In the genomic region with DNA sequence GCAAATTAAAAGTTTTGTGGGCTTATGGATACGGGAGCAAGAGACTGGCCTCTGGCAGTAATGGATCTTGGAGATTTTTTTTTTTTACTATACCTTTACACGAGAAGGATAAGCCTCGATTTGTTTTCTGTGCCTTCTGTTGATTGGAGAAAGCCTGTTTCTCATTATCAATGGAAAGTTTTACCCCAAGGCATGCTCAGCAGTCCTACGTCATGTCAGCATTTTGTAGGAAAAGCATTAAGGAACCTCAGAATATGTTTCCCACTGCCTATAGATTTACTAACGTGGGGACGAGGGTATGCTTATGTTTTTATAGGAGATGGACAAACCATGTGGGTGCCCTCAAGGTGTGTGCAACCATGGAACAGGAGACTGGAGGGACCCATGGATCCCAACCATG, we compare ENCODE assay signal across 18 cellular contexts. TPM values are rescaled to one million over a fixed set of nuclear protein-coding genes. Genes with fewer than 3 reads are reported as not detected.
DNase-seq lines count a peak whose midpoint lies in the region; ATAC-seq, FAIRE-seq and TF ChIP-seq lines count a peak whose summit lies in the region.
"Had no signal": no experiment of that assay in that cellular context is flagged by ENCODE, and none has a peak within 500 bp of the region (broad histone marks: within the 10 kb centered on the region; RNA-seq: fewer than 3 reads in every experiment).

No MANE protein-coding gene starts in this region.

- H3K9me3 ChIP-seq in heart right ventricle (no peaks in the 10 kb centered on the region), A549 (no peaks in the 10 kb centered on the region), duodenal mucosa (ENCODE audit: control insufficient read depth in 1 of 2, low read length in 2 of 2) (no peaks in the 10 kb centered on the region), mucosa of rectum (ENCODE audit: control insufficient read depth in 2 of 2, low read length in 2 of 2) (no peaks in the 10 kb centered on the region)

- H3K9ac ChIP-seq in duodenal mucosa (ENCODE audit: low read depth in 1 of 2, low read length in 2 of 2) (no peak overlapping the region), mucosa of rectum (ENCODE audit: low read depth in 1 of 2, low read length in 2 of 2) (peak overlapping the region; percentile 24 to 62)
- H3K9ac ChIP-seq: BLaER1 treated with 17β-estradiol and CSF1 and Interleukin-3, amounts not matched to agents 10 nM and 100 nM; GM23248 had no signal

- 74 to 76% methylated on average over 6 of the region's 6 CpGs for WGBS in heart right ventricle, 2 donors
- 54% methylated on average over 6 of the region's 6 CpGs for WGBS in A549 (ENCODE audit: missing lambda C conversion rate)

- H3K27ac ChIP-seq in heart right ventricle (peak overlapping the region in 9 of 10 donors; percentile 5 to 79 (median 59)), A549 (no peak overlapping the region), duodenal mucosa (ENCODE audit: low read depth, low read length) (peak overlapping the region; percentile 26), mucosa of rectum (ENCODE audit: low read depth in 2 of 2, low read length in 2 of 2) (peak overlapping the region; percentile 76 to 91)
- H3K27ac ChIP-seq: BLaER1 treated with 17β-estradiol and CSF1 and Interleukin-3, amounts not matched to agents 10 nM and 100 nM; GM23248 had no signal

- H3K27me3 ChIP-seq in heart right ventricle (no peaks in the 10 kb centered on the region), duodenal mucosa (ENCODE audit: control insufficient read depth in 1 of 2, insufficient read depth in 2 of 2, low read length in 2 of 2) (peaks cover 0 to 3% of the 10 kb centered on the region in 2 donors), mucosa of rectum (ENCODE audit: control insufficient read depth in 2 of 2, insufficient read depth in 2 of 2, low read length in 2 of 2) (no peaks in the 10 kb centered on the region)
- H3K27me3 ChIP-seq: BLaER1 treated with 17β-estradiol and CSF1 and Interleukin-3, amounts not matched to agents 10 nM and 100 nM had no signal

- H3K9me3 Mint-ChIP-seq in WTC11 = no peaks in the 10 kb centered on the region

- no peak overlapping the region for H3K4me3 Mint-ChIP-seq in WTC11
- H3K4me3 Mint-ChIP-seq: CD4-positive, CD25-positive, alpha-beta regulatory T cell had no signal

- H3K36me3 ChIP-seq in heart right ventricle = peaks cover 0 to 9% (median 0%) of the 10 kb centered on the region in 9 donors
- no peaks in the 10 kb centered on the region for H3K36me3 ChIP-seq in duodenal mucosa (ENCODE audit: control insufficient read depth in 1 of 2, insufficient read depth in 2 of 2, low read length in 2 of 2)
- H3K36me3 ChIP-seq in mucosa of rectum (ENCODE audit: control insufficient read depth in 2 of 2, insufficient read depth in 2 of 2, low read length in 2 of 2) = no peaks in the 10 kb centered on the region
- H3K36me3 ChIP-seq: BLaER1 treated with 17β-estradiol and CSF1 and Interleukin-3, amounts not matched to agents 10 nM and 100 nM had no signal

- no peak overlapping the region for H3K4me2 ChIP-seq in A549
- H3K4me2 ChIP-seq: BLaER1 treated with 17β-estradiol and CSF1 and Interleukin-3, amounts not matched to agents 10 nM and 100 nM had no signal

- peaks cover 11% of the 10 kb centered on the region for H3K4me1 Mint-ChIP-seq in WTC11

- no peak for FAIRE-seq in A549 (lab: Jason Lieb, UNC)
- FAIRE-seq: H54 had no signal

- no peak for TF ChIP-seq RAD21 in A549 (conservative IDR thresholded peaks at IDR 0.05 in 1 of 2, IDR thresholded peaks at IDR 0.05 in 1 of 2)

- H3K27me3 Mint-ChIP-seq in WTC11 (ENCODE audit: low read depth) = no peaks in the 10 kb centered on the region; the same call in 1 of the 2 replicates

- ATAC-seq in heart right ventricle = peak in 1 of 8 donors; percentile 10
- ATAC-seq in Right ventricle myocardium inferior = no peak
- ATAC-seq in A549 = no peak
- ATAC-seq in HG03135 (IDR thresholded peaks at IDR 0.05; ENCODE audit: unreplicated experiment) = no peak
- no peak for ATAC-seq in WTC11
- ATAC-seq: HCT116 had no signal

- CTCF ChIA-PET in A549 (lab: Yijun Ruan, JAX) (interaction anchor here (0.6 to 1.4 kb wide), 3 partner anchors 8 to 33 kb away, joined by 3 to 4 read pairs (median 3); no protein-coding TSS in a partner anchor), WTC11 (lab: Charles Lee) (no interaction called here)

- DNase-seq in heart right ventricle (no peak), Right ventricle myocardium inferior (ENCODE audit: missing footprints) (no peak), A549 (ENCODE audit: low read depth in 1 of 2, low spot score in 1 of 2) (no peak), GM19240 (ENCODE audit: insufficient read length, low spot score) (no peak), WTC11 (ENCODE audit: low spot score) (no peak)
- DNase-seq: 8988T; ACHN; CD4-positive, CD25-positive, alpha-beta regulatory T cell; DMS53; GF-D8; GM23248 had no signal

- H3K27ac Mint-ChIP-seq in WTC11 = no peak overlapping the region
- H3K27ac Mint-ChIP-seq: CD4-positive, CD25-positive, alpha-beta regulatory T cell had no signal

- TF ChIP-seq POLR2A in A549 (IDR thresholded peaks at IDR 0.05; ENCODE audit: low read length) = no peak

- POLR2A ChIA-PET in A549 (lab: Yijun Ruan, JAX) = no interaction called here
- POLR2A ChIA-PET in WTC11 (lab: Charles Lee) = no interaction called here

- peaks cover 0 to 34% (median 8%) of the 10 kb centered on the region in 9 donors for H3K4me1 ChIP-seq in heart right ventricle
- H3K4me1 ChIP-seq in A549 = peaks cover 9% of the 10 kb centered on the region
- peaks cover 29 to 40% of the 10 kb centered on the region in 2 donors for H3K4me1 ChIP-seq in duodenal mucosa (ENCODE audit: control insufficient read depth in 1 of 2, insufficient read depth in 2 of 2, low read length in 2 of 2)
- peaks cover 20 to 41% of the 10 kb centered on the region in 2 donors for H3K4me1 ChIP-seq in mucosa of rectum (ENCODE audit: control insufficient read depth in 2 of 2, insufficient read depth in 2 of 2, low read length in 2 of 2)

- no peak for TF ChIP-seq EP300 in A549 (IDR thresholded peaks at IDR 0.05)

- H3K4me3 ChIP-seq in heart right ventricle (peak overlapping the region in 1 of 10 donors; percentile 48), A549 (no peak overlapping the region), duodenal mucosa (ENCODE audit: low read depth in 1 of 2, low read length in 2 of 2) (no peak overlapping the region), mucosa of rectum (ENCODE audit: low read length in 2 of 2) (peak overlapping the region in 1 of 2 donors; percentile 28)
- H3K4me3 ChIP-seq: BLaER1 treated with 17β-estradiol and CSF1 and Interleukin-3, amounts not matched to agents 10 nM and 100 nM; GM23248 had no signal

- no peaks in the 10 kb centered on the region for H3K36me3 Mint-ChIP-seq in WTC11
- H3K36me3 Mint-ChIP-seq: CD4-positive, CD25-positive, alpha-beta regulatory T cell had no signal

- TF ChIP-seq CTCF in heart right ventricle (IDR thresholded peaks at IDR 0.05) (no peak), A549 (IDR thresholded peaks at IDR 0.05) (no peak), WTC11 (IDR thresholded peaks at IDR 0.05) (no peak)

- intact Hi-C loops in heart right ventricle (cut with DNase I) = loop anchor here in 2 of 10 donors (10.0 kb wide), 1 partner anchor 121 kb away; no protein-coding TSS in a partner anchor
- intact Hi-C loops in Right ventricle myocardium inferior (cut with DNase I) = no loop called here

TF ChIP-seq in A549, 52 proteins besides CTCF, POLR2A, EP300 and RAD21:
- TF ChIP-seq MAFK (IDR thresholded peaks at IDR 0.05; ENCODE audit: partially characterized antibody) (peak; percentile 21), FOSB (CRISPR knock-in tag; IDR thresholded peaks at IDR 0.05) (no peak)

TF ChIP-seq in WTC11, 78 proteins besides CTCF, POLR2A, EP300 and RAD21 (continues in another document):
- TF ChIP-seq, protein P1, sequence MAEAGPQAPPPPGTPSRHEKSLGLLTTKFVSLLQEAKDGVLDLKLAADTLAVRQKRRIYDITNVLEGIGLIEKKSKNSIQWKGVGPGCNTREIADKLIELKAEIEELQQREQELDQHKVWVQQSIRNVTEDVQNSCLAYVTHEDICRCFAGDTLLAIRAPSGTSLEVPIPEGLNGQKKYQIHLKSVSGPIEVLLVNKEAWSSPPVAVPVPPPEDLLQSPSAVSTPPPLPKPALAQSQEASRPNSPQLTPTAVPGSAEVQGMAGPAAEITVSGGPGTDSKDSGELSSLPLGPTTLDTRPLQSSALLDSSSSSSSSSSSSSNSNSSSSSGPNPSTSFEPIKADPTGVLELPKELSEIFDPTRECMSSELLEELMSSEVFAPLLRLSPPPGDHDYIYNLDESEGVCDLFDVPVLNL (CRISPR knock-in tag; IDR thresholded peaks at IDR 0.05; ENCODE audit: borderline replicate concordance, low read depth) = no peak

RNA-seq across cellular contexts. Expression of a gene that starts 26.8 kb away (rescaled TPM):
- total RNA-seq in heart right ventricle = 10 to 100 TPM in 7 of 10 donors, 1 to 10 TPM in 3; 3.8 to 70.9 (median 12.7) TPM
- 10 to 100 TPM; 30.0 to 34.3 TPM for polyA plus RNA-seq in heart right ventricle
- total RNA-seq in Right ventricle myocardium inferior = 16.6 TPM
- not detected in 2 replicates for polyA plus RNA-seq in A549 (2011; rRNA removed)
- 0.03 TPM in 1 of 2 replicates, not detected in the other for polyA plus RNA-seq in A549 (2012; cell fraction: cytosol; rRNA removed)
- not detected in 2 replicates for polyA plus RNA-seq in A549 (2012; cell fraction: nucleus; rRNA removed)
- polyA plus RNA-seq in A549 (2017; fragmentation: RNase III; extraction: RNeasy Plus Mini Kit Qiagen cat#74134 plus additional on column Dnase treatment) = not detected in 3 replicates
- polyA minus RNA-seq in A549 (2011; rRNA and poly(A)+ RNA removed) = not detected in 2 replicates
- total RNA-seq in WTC11 (2021) = not detected in 3 replicates
- total RNA-seq: CD4-positive, CD25-positive, alpha-beta regulatory T cell; GM23248; HT-29 had no signal
- polyA plus RNA-seq: CD4-positive, CD25-positive, alpha-beta regulatory T cell; GM23248 had no signal

RNA-seq across cellular contexts. Expression of a gene that starts 33.5 kb away (rescaled TPM):
- total RNA-seq in heart right ventricle = 10 to 100 TPM in 8 of 10 donors, 1 to 10 TPM in 2; 9.1 to 20.7 (median 14.1) TPM
- 1 to 10 TPM; 5.0 to 5.4 TPM for polyA plus RNA-seq in heart right ventricle
- total RNA-seq in Right ventricle myocardium inferior = 16.2 TPM
- polyA plus RNA-seq in A549 (2011; rRNA removed) = 3.8 and 4.1 TPM in 2 replicates
- polyA plus RNA-seq in A549 (2012; cell fraction: cytosol; rRNA removed) = 7.0 and 7.5 TPM in 2 replicates
- polyA plus RNA-seq in A549 (2012; cell fraction: nucleus; rRNA removed) = 8.6 and 10.5 TPM in 2 replicates
- polyA plus RNA-seq in A549 (2017; fragmentation: RNase III; extraction: RNeasy Plus Mini Kit Qiagen cat#74134 plus additional on column Dnase treatment) = 3.4 to 4.2 TPM (median 3.7 TPM) in 3 replicates
- polyA minus RNA-seq in A549 (2011; rRNA and poly(A)+ RNA removed) = 7.3 and 7.4 TPM in 2 replicates
- total RNA-seq in WTC11 (2021) = 29.3 to 31.4 TPM (median 29.9 TPM) in 3 replicates

RNA-seq across cellular contexts. Expression of a gene that starts 40.9 kb away (rescaled TPM):
- 10 to 100 TPM; 16.6 to 84.2 (median 26.6) TPM for total RNA-seq in heart right ventricle
- 10 to 100 TPM; 41.0 to 90.1 TPM for polyA plus RNA-seq in heart right ventricle
- total RNA-seq in Right ventricle myocardium inferior = 43.0 TPM
- 15.5 and 20.3 TPM in 2 replicates for polyA plus RNA-seq in A549 (2011; rRNA removed)
- 22.5 and 23.2 TPM in 2 replicates for polyA plus RNA-seq in A549 (2012; cell fraction: cytosol; rRNA removed)
- polyA plus RNA-seq in A549 (2012; cell fraction: nucleus; rRNA removed) = 121 and 123 TPM in 2 replicates
- polyA plus RNA-seq in A549 (2017; fragmentation: RNase III; extraction: RNeasy Plus Mini Kit Qiagen cat#74134 plus additional on column Dnase treatment) = 21.4 to 27.4 TPM (median 25.3 TPM) in 3 replicates
- polyA minus RNA-seq in A549 (2011; rRNA and poly(A)+ RNA removed) = 11.6 and 14.8 TPM in 2 replicates
- total RNA-seq in WTC11 (2021) = 9.2 to 11.3 TPM (median 10.3 TPM) in 3 replicates
- total RNA-seq: CD4-positive, CD25-positive, alpha-beta regulatory T cell had no signal
- polyA plus RNA-seq: CD4-positive, CD25-positive, alpha-beta regulatory T cell had no signal

Comparison
In these comparisons a context has a peak if more than half of its experiments do, and no peak if none do; other contexts are left out.
1. H3K27ac ChIP-seq: peak in heart right ventricle (9 of 10), duodenal mucosa (single experiment) and mucosa of rectum (2 of 2); none in A549 (0 of 2).
2. H3K9ac ChIP-seq: peak in mucosa of rectum (2 of 2); none in duodenal mucosa (0 of 2).